In genomic region chr1:17558541-17558940, GRCh38 we compare ENCODE assay signal across 1 cellular context.
TF ChIP-seq lines count a peak whose summit lies in the region.

No MANE protein-coding gene starts in this region.

TF ChIP-seq in GM23338, 12 proteins besides CTCF, POLR2A, EP300 and RAD21 (continued from another document):
- TF ChIP-seq ETS1 (IDR thresholded peaks at IDR 0.05) = no peak
- no peak for TF ChIP-seq EZH2phosphoT487 (IDR thresholded peaks at IDR 0.05; ENCODE audit: unreplicated experiment)
- no peak for TF ChIP-seq STAT1 (IDR thresholded peaks at IDR 0.05; ENCODE audit: unreplicated experiment)
- no peak for TF ChIP-seq ZNF114 (CRISPR knock-in tag; IDR thresholded peaks at IDR 0.05)
- TF ChIP-seq ZNF331 (CRISPR knock-in tag; IDR thresholded peaks at IDR 0.05; ENCODE audit: low read depth) = no peak
- no peak for TF ChIP-seq JUNB (IDR thresholded peaks at IDR 0.05; ENCODE audit: unreplicated experiment)
- no peak for TF ChIP-seq ZNF462 (CRISPR knock-in tag; IDR thresholded peaks at IDR 0.05)
TF ChIP-seq in GM23338: peak in this region for 0.
